1 cellular context compared by ENCODE assay signal in genomic region chr16:30834130-30834740, GRCh38.
TF ChIP-seq lines count a peak whose summit lies in the region.

No MANE protein-coding gene starts in this region.

TF ChIP-seq in H1, 55 proteins besides CTCF, POLR2A, EP300 and RAD21:
- TF ChIP-seq KDM4A (IDR thresholded peaks at IDR 0.05; ENCODE audit: low read depth, low read length, severe bottlenecking) (no peak), RNF2 (IDR thresholded peaks at IDR 0.05; ENCODE audit: borderline replicate concordance, low read depth, low read length, missing control alignments, poor library complexity, severe bottlenecking) (no peak), KDM5A (IDR thresholded peaks at IDR 0.05; ENCODE audit: low read length) (no peak), KDM1A (IDR thresholded peaks at IDR 0.05; ENCODE audit: borderline replicate concordance, low read length) (no peak), USF2 (IDR thresholded peaks at IDR 0.05; ENCODE audit: low read length) (no peak), TAF7 (optimal IDR thresholded peaks at IDR 0.05; ENCODE audit: borderline replicate concordance, low read depth, low read length) (no peak), FOSL1 (IDR thresholded peaks at IDR 0.05; ENCODE audit: insufficient read depth, low read depth, low read length) (no peak), HDAC2 (IDR thresholded peaks at IDR 0.05; ENCODE audit: borderline replicate concordance in 1 of 2, low read depth in 2 of 2, low read length in 2 of 2) (no peak)
